9 cellular contexts compared by ENCODE assay signal in the genomic region with DNA sequence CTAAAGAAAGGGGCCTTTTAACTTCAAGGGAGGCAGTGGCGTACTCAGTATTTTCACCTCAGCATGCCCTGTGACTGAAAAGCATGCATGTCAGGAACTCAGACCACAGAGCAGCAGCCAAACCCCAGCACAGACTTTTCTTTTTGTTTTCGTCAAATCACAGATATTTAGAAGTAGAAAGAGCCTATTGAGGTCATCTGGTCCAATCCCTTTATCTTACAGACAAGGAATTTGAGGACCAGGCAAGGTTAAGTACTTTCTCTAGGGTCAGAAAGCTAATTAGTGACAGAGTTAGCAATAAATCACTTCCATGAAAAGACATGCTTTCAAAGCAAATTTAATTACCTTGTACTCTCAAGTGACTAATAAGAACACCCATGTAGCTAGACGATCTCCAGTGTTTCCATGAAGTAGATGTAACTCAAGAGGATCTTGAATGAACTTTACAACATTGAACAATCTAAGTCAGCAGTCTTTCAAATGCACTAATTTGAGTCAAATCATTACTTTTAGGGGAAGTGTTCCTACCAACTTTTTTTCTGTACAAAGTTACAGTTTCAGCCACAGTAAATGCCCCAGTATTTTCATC. TPM values are rescaled to one million over a fixed set of nuclear protein-coding genes. Genes with fewer than 3 reads are reported as not detected.
A peak's percentile ranks its signal among the peaks of the same experiment; 100 is the strongest.
DNase-seq lines count a peak whose midpoint lies in the region; ATAC-seq, FAIRE-seq and TF ChIP-seq lines count a peak whose summit lies in the region.
"Had no signal": no experiment of that assay in that cellular context is flagged by ENCODE, and none has a peak within 500 bp of the region (broad histone marks: within the 10 kb centered on the region; RNA-seq: fewer than 3 reads in every experiment).

No MANE protein-coding gene starts in this region.

- TF ChIP-seq POLR2A in GM12892 (IDR thresholded peaks at IDR 0.05; ENCODE audit: low read depth, low read length) (no peak), thyroid gland (IDR thresholded peaks at IDR 0.05) (no peak)

- no peaks in the 10 kb centered on the region for H3K27me3 ChIP-seq in brain microvascular endothelial cell (replicated peaks)
- no peaks in the 10 kb centered on the region for H3K27me3 ChIP-seq in thyroid gland

- ATAC-seq in GM21423 (IDR thresholded peaks at IDR 0.05; ENCODE audit: unreplicated experiment) (peak; percentile 98), HG03460 (IDR thresholded peaks at IDR 0.05; ENCODE audit: unreplicated experiment) (peak; percentile 95)

- H3K4me3 ChIP-seq in brain microvascular endothelial cell (ENCODE audit: low read depth, low read length) (no peak overlapping the region), thyroid gland (replicated peaks in 1 of 3) (no peak overlapping the region)

- intact Hi-C loops in thyroid gland (cut with DNase I): no loop called here

- H3K36me3 ChIP-seq in brain microvascular endothelial cell (replicated peaks) (no peaks in the 10 kb centered on the region), thyroid gland (no peaks in the 10 kb centered on the region)

- in situ Hi-C loops in brain microvascular endothelial cell (cut with HindIII; ENCODE audit: low pct_ligation_motif_present, low sequenced_read_pairs): no loop called here

- H3K4me1 ChIP-seq in thyroid gland: no peaks in the 10 kb centered on the region

- FAIRE-seq in GM12892 (lab: Jason Lieb, UNC): peak; percentile 89
- FAIRE-seq: keratinocyte had no signal

- TF ChIP-seq CTCF in brain microvascular endothelial cell (IDR thresholded peaks at IDR 0.05; ENCODE audit: low read depth, low read length, missing control alignments) (no peak), thyroid gland (IDR thresholded peaks at IDR 0.05) (no peak)

- DNase-seq in GM12892 (ENCODE audit: insufficient read length) (peak; percentile 5), iPS-NIHi11 (ENCODE audit: low spot score) (peak; percentile 8), brain microvascular endothelial cell (no peak), cerebellum (ENCODE audit: low spot score) (no peak), thyroid gland (no peak), NCI-H1436 treated with DMSO at 0.1 percent for 48 hours (lab: John Stamatoyannopoulos, UW) (no peak)

- 45 to 54% methylated on average over 3 of the region's 3 CpGs for WGBS in thyroid gland, 2 donors

- H3K27ac ChIP-seq in brain microvascular endothelial cell (no peak overlapping the region), thyroid gland (no peak overlapping the region)

- H3K9me3 ChIP-seq in thyroid gland: no peaks in the 10 kb centered on the region

RNA-seq across cellular contexts. Expression of a gene that starts 35.9 kb away (rescaled TPM):
- polyA plus RNA-seq in GM12892 (2012; ENCODE audit: missing spikeins): 4.3 TPM
- total RNA-seq in cerebellum: 4.5 TPM
- total RNA-seq in thyroid gland: 1 to 10 TPM; 1.3 to 3.8 (median 1.5) TPM

Comparison
In these comparisons a context has a peak if more than half of its experiments do, and no peak if none do; other contexts are left out.
1. DNase-seq: peak in GM12892 (single experiment) and iPS-NIHi11 (single experiment); none in brain microvascular endothelial cell (single experiment), cerebellum (single experiment), thyroid gland (0 of 2) and NCI-H1436 treated with DMSO at 0.1 percent for 48 hours (single experiment).